1 cellular context compared by ENCODE assay signal in genomic region chr1:74113333-74113732, GRCh38.
TF ChIP-seq lines count a peak whose summit lies in the region.

No MANE protein-coding gene starts in this region.

TF ChIP-seq in IMR-90, 13 proteins besides CTCF, POLR2A, EP300 and RAD21 (continued from another document):
- TF ChIP-seq ELK1 (IDR thresholded peaks at IDR 0.05; ENCODE audit: borderline replicate concordance, low read depth, low read length) (no peak), RFX5 (IDR thresholded peaks at IDR 0.05; ENCODE audit: low read depth, low read length) (no peak), BHLHE40 (IDR thresholded peaks at IDR 0.05; ENCODE audit: low read depth, low read length) (no peak)
